25 cellular contexts compared by ENCODE assay signal in genomic region chr3:87207500-87207899, GRCh38. TPM values are rescaled to one million over a fixed set of nuclear protein-coding genes. Genes with fewer than 3 reads are reported as not detected.
DNase-seq lines count a peak whose midpoint lies in the region; ATAC-seq, FAIRE-seq and TF ChIP-seq lines count a peak whose summit lies in the region.
"Had no signal": no experiment of that assay in that cellular context is flagged by ENCODE, and none has a peak within 500 bp of the region (broad histone marks: within the 10 kb centered on the region; RNA-seq: fewer than 3 reads in every experiment).

No MANE protein-coding gene starts in this region.

- H2AFZ ChIP-seq in astrocyte (ENCODE audit: low read depth, low read length), result no peak overlapping the region

- WGBS in psoas muscle, 3 donors, result 50 to 54% (median 54%) methylated on average over 1 of the region's 1 CpG

- H3K27me3 ChIP-seq in astrocyte (ENCODE audit: insufficient read depth, low read length) (no peaks in the 10 kb centered on the region), psoas muscle (ENCODE audit: insufficient read depth in 3 of 3, low read length in 2 of 3) (peaks cover 0 to 5% (median 0%) of the 10 kb centered on the region in 3 donors)
- H3K27me3 ChIP-seq: body of pancreas had no signal

- H3K36me3 Mint-ChIP-seq in astrocyte (ENCODE audit: low read depth, unreplicated experiment) (no peaks in the 10 kb centered on the region), chondrocyte (ENCODE audit: low read depth) (no peaks in the 10 kb centered on the region)
- H3K36me3 Mint-ChIP-seq: activated naive CD8-positive, alpha-beta T cell treated with anti-CD3 and anti-CD28 coated beads for 36 hours; CD8-positive, alpha-beta T cell; type B pancreatic cell had no signal

- H4K20me1 ChIP-seq in astrocyte (ENCODE audit: insufficient read depth, low read length), result no peaks in the 10 kb centered on the region

- DNase-seq in AG10803 (ENCODE audit: low read depth) (peak; percentile 50), HPDE6-E6E7 (ENCODE audit: extremely low spot score) (peak; percentile 17), astrocyte (ENCODE audit: low read depth) (peak; percentile 39), mucosa of descending colon (no peak), GM19238 (ENCODE audit: insufficient read length, low spot score) (no peak), chondrocyte (ENCODE audit: low spot score) (no peak), psoas muscle (no peak)
- DNase-seq: activated B cell treated with CpG ODN at 0.5 μM for 24 hours; activated CD4-positive, alpha-beta T cell treated with anti-CD3 and anti-CD28 coated beads, Interleukin-2, amount 50 U/mL, for 48 hours; activated CD8-positive, alpha-beta memory T cell treated with anti-CD3 and anti-CD28 coated beads, Interleukin-2, amount 50 U/mL, for 48 hours; activated naive CD8-positive, alpha-beta T cell treated with anti-CD3 and anti-CD28 coated beads for 36 hours; body of pancreas; CD8-positive, alpha-beta T cell; endodermal cell; KBM-7; left ventricle myocardium inferior; midbrain; NCI-H2171 treated with DMSO at 0.1 percent for 48 hours had no signal

- H3K27me3 Mint-ChIP-seq in astrocyte (ENCODE audit: low read depth, unreplicated experiment), result no peaks in the 10 kb centered on the region
- H3K27me3 Mint-ChIP-seq in chondrocyte (ENCODE audit: low read depth), result peaks cover 19% of the 10 kb centered on the region

- H3K4me1 Mint-ChIP-seq in astrocyte (ENCODE audit: low read depth, unreplicated experiment), result no peaks in the 10 kb centered on the region
- peaks cover 2% of the 10 kb centered on the region for H3K4me1 Mint-ChIP-seq in chondrocyte (ENCODE audit: low read depth)
- H3K4me1 Mint-ChIP-seq: activated B cell treated with CpG ODN at 0.5 μM for 24 hours; activated naive CD8-positive, alpha-beta T cell treated with anti-CD3 and anti-CD28 coated beads for 36 hours; nephron had no signal

- H3K4me2 ChIP-seq in astrocyte (ENCODE audit: low read length), result no peak overlapping the region

- H3K4me3 Mint-ChIP-seq in astrocyte (ENCODE audit: unreplicated experiment) (no peak overlapping the region), chondrocyte (ENCODE audit: unreplicated experiment) (no peak overlapping the region)
- H3K4me3 Mint-ChIP-seq: activated B cell treated with CpG ODN at 0.5 μM for 24 hours; activated naive CD8-positive, alpha-beta T cell treated with anti-CD3 and anti-CD28 coated beads for 36 hours; CD8-positive, alpha-beta T cell; endodermal cell; nephron; type B pancreatic cell had no signal

- H3K9me3 ChIP-seq in astrocyte (ENCODE audit: insufficient read depth, low read depth, low read length), result no peaks in the 10 kb centered on the region
- H3K9me3 ChIP-seq in mucosa of descending colon, result no peaks in the 10 kb centered on the region
- H3K9me3 ChIP-seq in psoas muscle, result no peaks in the 10 kb centered on the region
- H3K9me3 ChIP-seq: body of pancreas, left ventricle myocardium inferior had no signal

- no peak for FAIRE-seq in astrocyte (lab: Jason Lieb, UNC)
- FAIRE-seq: GM12878, GM19239 had no signal

- intact Hi-C loops in mucosa of descending colon (cut with DNase I, micrococcal nuclease), result no loop called here
- intact Hi-C loops in psoas muscle (cut with DNase I), result no loop called here

- H3K9me3 Mint-ChIP-seq in astrocyte (ENCODE audit: unreplicated experiment) (no peaks in the 10 kb centered on the region), chondrocyte (ENCODE audit: low read depth) (no peaks in the 10 kb centered on the region)
- H3K9me3 Mint-ChIP-seq: activated B cell treated with CpG ODN at 0.5 μM for 24 hours; activated naive CD8-positive, alpha-beta T cell treated with anti-CD3 and anti-CD28 coated beads for 36 hours; CD8-positive, alpha-beta T cell; endodermal cell; nephron; type B pancreatic cell had no signal

- peaks cover 6% of the 10 kb centered on the region for H3K4me1 ChIP-seq in astrocyte (ENCODE audit: insufficient read depth, low read length)
- H3K4me1 ChIP-seq in mucosa of descending colon (ENCODE audit: low read depth), result peaks cover 3% of the 10 kb centered on the region
- no peaks in the 10 kb centered on the region for H3K4me1 ChIP-seq in psoas muscle
- H3K4me1 ChIP-seq: left ventricle myocardium inferior had no signal

- H3K36me3 ChIP-seq in astrocyte (ENCODE audit: insufficient read depth, low read length), result no peaks in the 10 kb centered on the region
- H3K36me3 ChIP-seq in mucosa of descending colon (ENCODE audit: low read depth), result no peaks in the 10 kb centered on the region
- no peaks in the 10 kb centered on the region for H3K36me3 ChIP-seq in psoas muscle (ENCODE audit: insufficient read depth in 1 of 2, low read depth in 1 of 2)
- H3K36me3 ChIP-seq: left ventricle myocardium inferior had no signal

- H3K27ac Mint-ChIP-seq in astrocyte (ENCODE audit: unreplicated experiment) (no peak overlapping the region), chondrocyte (ENCODE audit: unreplicated experiment) (no peak overlapping the region)
- H3K27ac Mint-ChIP-seq: activated B cell treated with CpG ODN at 0.5 μM for 24 hours; activated naive CD8-positive, alpha-beta T cell treated with anti-CD3 and anti-CD28 coated beads for 36 hours; CD8-positive, alpha-beta T cell; endodermal cell; nephron; type B pancreatic cell had no signal

- no peaks in the 10 kb centered on the region for H3K79me2 ChIP-seq in astrocyte (ENCODE audit: insufficient read depth, low read length)

- ATAC-seq in mucosa of descending colon (peak; percentile 38), HG03460 (IDR thresholded peaks at IDR 0.05; ENCODE audit: unreplicated experiment) (no peak), psoas muscle (no peak)
- ATAC-seq: body of pancreas; CD8-positive, alpha-beta T cell; GM12878; sciatic nerve had no signal

- no peak overlapping the region for H3K27ac ChIP-seq in astrocyte (ENCODE audit: low read depth, low read length)
- no peak overlapping the region for H3K27ac ChIP-seq in psoas muscle
- H3K27ac ChIP-seq: coronary artery, left ventricle myocardium inferior had no signal

- H3K9ac ChIP-seq in astrocyte (ENCODE audit: low read length), result no peak overlapping the region

- TF ChIP-seq CTCF in AG10803 (conservative IDR thresholded peaks at IDR 0.05; ENCODE audit: low read length), result no peak
- no peak for TF ChIP-seq CTCF in astrocyte (IDR thresholded peaks at IDR 0.05; ENCODE audit: insufficient read depth, low read depth, low read length)
- no peak for TF ChIP-seq CTCF in mucosa of descending colon (IDR thresholded peaks at IDR 0.05)
- no peak for TF ChIP-seq CTCF in chondrocyte (IDR thresholded peaks at IDR 0.05)
- TF ChIP-seq CTCF in psoas muscle (IDR thresholded peaks at IDR 0.05), result no peak

- H3K4me3 ChIP-seq in AG10803 (ENCODE audit: low read length), result no peak overlapping the region
- no peak overlapping the region for H3K4me3 ChIP-seq in astrocyte (ENCODE audit: insufficient read depth, low read depth, low read length)
- H3K4me3 ChIP-seq in mucosa of descending colon, result no peak overlapping the region
- no peak overlapping the region for H3K4me3 ChIP-seq in psoas muscle
- H3K4me3 ChIP-seq: body of pancreas, coronary artery, GM12878, left ventricle myocardium inferior had no signal

RNA-seq across cellular contexts. Expression of gene CHMP2B, which starts 19.6 kb away (rescaled TPM):
- 36.5 and 38.9 TPM in 2 replicates for total RNA-seq in astrocyte
- total RNA-seq in mucosa of descending colon, result 10 to 100 TPM; 63.8 to 90.1 (median 83.3) TPM
- total RNA-seq in chondrocyte, result 36.0 to 41.8 TPM (median 36.2 TPM) in 3 replicates
- 10 to 100 TPM; 21.0 to 37.5 (median 29.2) TPM for total RNA-seq in psoas muscle
- polyA plus RNA-seq in psoas muscle, result 10 to 100 TPM; 21.4 to 37.5 (median 22.2) TPM

Comparison
In these comparisons a context has a peak if more than half of its experiments do, and no peak if none do; other contexts are left out.
1. DNase-seq: peak in AG10803 (single experiment), HPDE6-E6E7 (single experiment) and astrocyte (single experiment); none in mucosa of descending colon (0 of 3), GM19238 (single experiment), chondrocyte (single experiment) and psoas muscle (0 of 2).